ENCODE assay signal across 1 cellular context in the genomic region with DNA sequence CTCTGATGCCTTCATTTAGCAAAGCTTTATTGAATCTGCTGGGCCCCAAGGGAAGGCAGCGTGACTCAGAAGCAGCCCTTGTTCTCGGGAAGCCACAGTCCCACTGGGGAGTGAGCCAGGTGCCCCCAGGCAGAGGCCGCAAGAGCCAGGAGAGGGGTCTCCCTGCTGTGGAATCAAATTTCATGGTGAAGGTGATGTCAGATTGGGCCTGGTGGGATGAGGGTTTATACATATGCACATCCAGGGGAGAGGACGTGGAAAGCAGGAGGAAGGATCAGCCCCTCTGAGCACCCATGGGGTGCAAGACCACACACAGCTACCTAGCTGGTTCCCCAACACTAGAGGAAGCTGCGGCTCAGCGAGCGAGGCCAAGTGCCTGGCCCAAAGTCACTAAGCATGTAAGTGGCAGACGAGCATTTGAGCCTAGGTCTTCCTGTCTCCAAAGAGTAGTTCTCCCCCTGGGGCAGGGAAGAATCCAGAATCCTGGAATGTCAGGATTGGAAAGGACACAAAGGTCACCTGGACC.
TF ChIP-seq lines count a peak whose summit lies in the region.

No MANE protein-coding gene starts in this region.

TF ChIP-seq in HEK293, 187 proteins besides CTCF, POLR2A, EP300 and RAD21 (continues in another document):
- TF ChIP-seq ZFHX2 (tag by site-specific recombination; conservative IDR thresholded peaks at IDR 0.05), result no peak
- TF ChIP-seq, protein P1, sequence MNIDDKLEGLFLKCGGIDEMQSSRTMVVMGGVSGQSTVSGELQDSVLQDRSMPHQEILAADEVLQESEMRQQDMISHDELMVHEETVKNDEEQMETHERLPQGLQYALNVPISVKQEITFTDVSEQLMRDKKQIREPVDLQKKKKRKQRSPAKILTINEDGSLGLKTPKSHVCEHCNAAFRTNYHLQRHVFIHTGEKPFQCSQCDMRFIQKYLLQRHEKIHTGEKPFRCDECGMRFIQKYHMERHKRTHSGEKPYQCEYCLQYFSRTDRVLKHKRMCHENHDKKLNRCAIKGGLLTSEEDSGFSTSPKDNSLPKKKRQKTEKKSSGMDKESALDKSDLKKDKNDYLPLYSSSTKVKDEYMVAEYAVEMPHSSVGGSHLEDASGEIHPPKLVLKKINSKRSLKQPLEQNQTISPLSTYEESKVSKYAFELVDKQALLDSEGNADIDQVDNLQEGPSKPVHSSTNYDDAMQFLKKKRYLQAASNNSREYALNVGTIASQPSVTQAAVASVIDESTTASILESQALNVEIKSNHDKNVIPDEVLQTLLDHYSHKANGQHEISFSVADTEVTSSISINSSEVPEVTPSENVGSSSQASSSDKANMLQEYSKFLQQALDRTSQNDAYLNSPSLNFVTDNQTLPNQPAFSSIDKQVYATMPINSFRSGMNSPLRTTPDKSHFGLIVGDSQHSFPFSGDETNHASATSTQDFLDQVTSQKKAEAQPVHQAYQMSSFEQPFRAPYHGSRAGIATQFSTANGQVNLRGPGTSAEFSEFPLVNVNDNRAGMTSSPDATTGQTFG (tag by site-specific recombination; IDR thresholded peaks at IDR 0.05; ENCODE audit: borderline replicate concordance), result no peak
- no peak for TF ChIP-seq ZNF677 (tag by site-specific recombination; IDR thresholded peaks at IDR 0.05)
- TF ChIP-seq ZBTB17 (tag by site-specific recombination; IDR thresholded peaks at IDR 0.05), result peak; percentile 31; the same call in 1 of the 2 replicates
- TF ChIP-seq ZNF529 (tag by site-specific recombination; IDR thresholded peaks at IDR 0.05; ENCODE audit: insufficient replicate concordance), result no peak
- TF ChIP-seq ZNF350 (tag by site-specific recombination; IDR thresholded peaks at IDR 0.05), result no peak
- TF ChIP-seq, protein P2, sequence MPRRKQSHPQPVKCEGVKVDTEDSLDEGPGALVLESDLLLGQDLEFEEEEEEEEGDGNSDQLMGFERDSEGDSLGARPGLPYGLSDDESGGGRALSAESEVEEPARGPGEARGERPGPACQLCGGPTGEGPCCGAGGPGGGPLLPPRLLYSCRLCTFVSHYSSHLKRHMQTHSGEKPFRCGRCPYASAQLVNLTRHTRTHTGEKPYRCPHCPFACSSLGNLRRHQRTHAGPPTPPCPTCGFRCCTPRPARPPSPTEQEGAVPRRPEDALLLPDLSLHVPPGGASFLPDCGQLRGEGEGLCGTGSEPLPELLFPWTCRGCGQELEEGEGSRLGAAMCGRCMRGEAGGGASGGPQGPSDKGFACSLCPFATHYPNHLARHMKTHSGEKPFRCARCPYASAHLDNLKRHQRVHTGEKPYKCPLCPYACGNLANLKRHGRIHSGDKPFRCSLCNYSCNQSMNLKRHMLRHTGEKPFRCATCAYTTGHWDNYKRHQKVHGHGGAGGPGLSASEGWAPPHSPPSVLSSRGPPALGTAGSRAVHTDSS (tag by site-specific recombination; IDR thresholded peaks at IDR 0.05), result no peak
- TF ChIP-seq HOXA7 (CRISPR knock-in tag; IDR thresholded peaks at IDR 0.05; ENCODE audit: borderline replicate concordance), result no peak
- TF ChIP-seq ZNF660 (tag by site-specific recombination; IDR thresholded peaks at IDR 0.05), result peak; percentile 76; the same call in 1 of the 2 replicates
- TF ChIP-seq, protein P3, sequence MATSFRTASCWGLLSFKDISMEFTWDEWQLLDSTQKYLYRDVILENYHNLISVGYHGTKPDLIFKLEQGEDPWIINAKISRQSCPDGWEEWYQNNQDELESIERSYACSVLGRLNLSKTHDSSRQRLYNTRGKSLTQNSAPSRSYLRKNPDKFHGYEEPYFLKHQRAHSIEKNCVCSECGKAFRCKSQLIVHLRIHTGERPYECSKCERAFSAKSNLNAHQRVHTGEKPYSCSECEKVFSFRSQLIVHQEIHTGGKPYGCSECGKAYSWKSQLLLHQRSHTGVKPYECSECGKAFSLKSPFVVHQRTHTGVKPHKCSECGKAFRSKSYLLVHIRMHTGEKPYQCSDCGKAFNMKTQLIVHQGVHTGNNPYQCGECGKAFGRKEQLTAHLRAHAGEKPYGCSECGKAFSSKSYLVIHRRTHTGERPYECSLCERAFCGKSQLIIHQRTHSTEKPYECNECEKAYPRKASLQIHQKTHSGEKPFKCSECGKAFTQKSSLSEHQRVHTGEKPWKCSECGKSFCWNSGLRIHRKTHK (tag by site-specific recombination; IDR thresholded peaks at IDR 0.05), result no peak
- TF ChIP-seq, protein P4, sequence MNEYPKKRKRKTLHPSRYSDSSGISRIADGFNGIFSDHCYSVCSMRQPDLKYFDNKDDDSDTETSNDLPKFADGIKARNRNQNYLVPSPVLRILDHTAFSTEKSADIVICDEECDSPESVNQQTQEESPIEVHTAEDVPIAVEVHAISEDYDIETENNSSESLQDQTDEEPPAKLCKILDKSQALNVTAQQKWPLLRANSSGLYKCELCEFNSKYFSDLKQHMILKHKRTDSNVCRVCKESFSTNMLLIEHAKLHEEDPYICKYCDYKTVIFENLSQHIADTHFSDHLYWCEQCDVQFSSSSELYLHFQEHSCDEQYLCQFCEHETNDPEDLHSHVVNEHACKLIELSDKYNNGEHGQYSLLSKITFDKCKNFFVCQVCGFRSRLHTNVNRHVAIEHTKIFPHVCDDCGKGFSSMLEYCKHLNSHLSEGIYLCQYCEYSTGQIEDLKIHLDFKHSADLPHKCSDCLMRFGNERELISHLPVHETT (tag by site-specific recombination; IDR thresholded peaks at IDR 0.05), result no peak
- TF ChIP-seq, protein P5, sequence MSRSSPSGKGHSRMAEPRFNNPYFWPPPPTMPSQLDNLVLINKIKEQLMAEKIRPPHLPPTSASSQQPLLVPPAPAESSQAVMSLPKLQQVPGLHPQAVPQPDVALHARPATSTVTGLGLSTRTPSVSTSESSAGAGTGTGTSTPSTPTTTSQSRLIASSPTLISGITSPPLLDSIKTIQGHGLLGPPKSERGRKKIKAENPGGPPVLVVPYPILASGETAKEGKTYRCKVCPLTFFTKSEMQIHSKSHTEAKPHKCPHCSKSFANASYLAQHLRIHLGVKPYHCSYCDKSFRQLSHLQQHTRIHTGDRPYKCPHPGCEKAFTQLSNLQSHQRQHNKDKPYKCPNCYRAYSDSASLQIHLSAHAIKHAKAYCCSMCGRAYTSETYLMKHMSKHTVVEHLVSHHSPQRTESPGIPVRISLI (tag by site-specific recombination; IDR thresholded peaks at IDR 0.05), result no peak
- TF ChIP-seq, protein P6, sequence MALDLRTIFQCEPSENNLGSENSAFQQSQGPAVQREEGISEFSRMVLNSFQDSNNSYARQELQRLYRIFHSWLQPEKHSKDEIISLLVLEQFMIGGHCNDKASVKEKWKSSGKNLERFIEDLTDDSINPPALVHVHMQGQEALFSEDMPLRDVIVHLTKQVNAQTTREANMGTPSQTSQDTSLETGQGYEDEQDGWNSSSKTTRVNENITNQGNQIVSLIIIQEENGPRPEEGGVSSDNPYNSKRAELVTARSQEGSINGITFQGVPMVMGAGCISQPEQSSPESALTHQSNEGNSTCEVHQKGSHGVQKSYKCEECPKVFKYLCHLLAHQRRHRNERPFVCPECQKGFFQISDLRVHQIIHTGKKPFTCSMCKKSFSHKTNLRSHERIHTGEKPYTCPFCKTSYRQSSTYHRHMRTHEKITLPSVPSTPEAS (tag by site-specific recombination; IDR thresholded peaks at IDR 0.05), result no peak
- TF ChIP-seq ZNF792 (tag by site-specific recombination; IDR thresholded peaks at IDR 0.05), result no peak
- no peak for TF ChIP-seq ZNF112 (tag by site-specific recombination; IDR thresholded peaks at IDR 0.05)
- no peak for TF ChIP-seq ZFP37 (tag by site-specific recombination; IDR thresholded peaks at IDR 0.05)
- TF ChIP-seq ZNF157 (tag by site-specific recombination; IDR thresholded peaks at IDR 0.05), result no peak
- TF ChIP-seq, protein P7, sequence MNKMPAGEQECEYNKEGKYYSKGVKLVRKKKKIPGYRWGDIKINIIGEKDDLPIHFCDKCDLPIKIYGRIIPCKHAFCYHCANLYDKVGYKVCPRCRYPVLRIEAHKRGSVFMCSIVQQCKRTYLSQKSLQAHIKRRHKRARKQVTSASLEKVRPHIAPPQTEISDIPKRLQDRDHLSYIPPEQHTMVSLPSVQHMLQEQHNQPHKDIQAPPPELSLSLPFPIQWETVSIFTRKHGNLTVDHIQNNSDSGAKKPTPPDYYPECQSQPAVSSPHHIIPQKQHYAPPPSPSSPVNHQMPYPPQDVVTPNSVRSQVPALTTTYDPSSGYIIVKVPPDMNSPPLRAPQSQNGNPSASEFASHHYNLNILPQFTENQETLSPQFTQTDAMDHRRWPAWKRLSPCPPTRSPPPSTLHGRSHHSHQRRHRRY (tag by site-specific recombination; IDR thresholded peaks at IDR 0.05), result no peak
- no peak for TF ChIP-seq ZNF670 (tag by site-specific recombination; IDR thresholded peaks at IDR 0.05; ENCODE audit: low read depth)
- TF ChIP-seq ZBTB1 (tag by site-specific recombination; IDR thresholded peaks at IDR 0.05), result no peak
- no peak for TF ChIP-seq ZNF426 (tag by site-specific recombination; IDR thresholded peaks at IDR 0.05)
- TF ChIP-seq ZBTB7A (tag by site-specific recombination; IDR thresholded peaks at IDR 0.05; ENCODE audit: low read depth), result no peak
- no peak for TF ChIP-seq ZNF37A (tag by site-specific recombination; IDR thresholded peaks at IDR 0.05)
- no peak for TF ChIP-seq ZNF791 (tag by site-specific recombination; IDR thresholded peaks at IDR 0.05)
- TF ChIP-seq, protein P8, sequence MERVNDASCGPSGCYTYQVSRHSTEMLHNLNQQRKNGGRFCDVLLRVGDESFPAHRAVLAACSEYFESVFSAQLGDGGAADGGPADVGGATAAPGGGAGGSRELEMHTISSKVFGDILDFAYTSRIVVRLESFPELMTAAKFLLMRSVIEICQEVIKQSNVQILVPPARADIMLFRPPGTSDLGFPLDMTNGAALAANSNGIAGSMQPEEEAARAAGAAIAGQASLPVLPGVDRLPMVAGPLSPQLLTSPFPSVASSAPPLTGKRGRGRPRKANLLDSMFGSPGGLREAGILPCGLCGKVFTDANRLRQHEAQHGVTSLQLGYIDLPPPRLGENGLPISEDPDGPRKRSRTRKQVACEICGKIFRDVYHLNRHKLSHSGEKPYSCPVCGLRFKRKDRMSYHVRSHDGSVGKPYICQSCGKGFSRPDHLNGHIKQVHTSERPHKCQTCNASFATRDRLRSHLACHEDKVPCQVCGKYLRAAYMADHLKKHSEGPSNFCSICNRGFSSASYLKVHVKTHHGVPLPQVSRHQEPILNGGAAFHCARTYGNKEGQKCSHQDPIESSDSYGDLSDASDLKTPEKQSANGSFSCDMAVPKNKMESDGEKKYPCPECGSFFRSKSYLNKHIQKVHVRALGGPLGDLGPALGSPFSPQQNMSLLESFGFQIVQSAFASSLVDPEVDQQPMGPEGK (tag by site-specific recombination; IDR thresholded peaks at IDR 0.05), result peak; percentile 97
- TF ChIP-seq ZNF664 (tag by site-specific recombination; IDR thresholded peaks at IDR 0.05), result no peak
- TF ChIP-seq MZF1 (tag by site-specific recombination; IDR thresholded peaks at IDR 0.05; ENCODE audit: borderline replicate concordance), result no peak
- no peak for TF ChIP-seq ZNF19 (tag by site-specific recombination; IDR thresholded peaks at IDR 0.05; ENCODE audit: low read depth)
- peak; percentile 100 for TF ChIP-seq ZIC2 (tag by site-specific recombination; IDR thresholded peaks at IDR 0.05)
- TF ChIP-seq ZNF560 (tag by site-specific recombination; IDR thresholded peaks at IDR 0.05; ENCODE audit: borderline replicate concordance), result no peak
- no peak for TF ChIP-seq KLF1 (tag by site-specific recombination; IDR thresholded peaks at IDR 0.05)
- no peak for TF ChIP-seq ZBTB21 (tag by site-specific recombination; IDR thresholded peaks at IDR 0.05)
- TF ChIP-seq, protein P9, sequence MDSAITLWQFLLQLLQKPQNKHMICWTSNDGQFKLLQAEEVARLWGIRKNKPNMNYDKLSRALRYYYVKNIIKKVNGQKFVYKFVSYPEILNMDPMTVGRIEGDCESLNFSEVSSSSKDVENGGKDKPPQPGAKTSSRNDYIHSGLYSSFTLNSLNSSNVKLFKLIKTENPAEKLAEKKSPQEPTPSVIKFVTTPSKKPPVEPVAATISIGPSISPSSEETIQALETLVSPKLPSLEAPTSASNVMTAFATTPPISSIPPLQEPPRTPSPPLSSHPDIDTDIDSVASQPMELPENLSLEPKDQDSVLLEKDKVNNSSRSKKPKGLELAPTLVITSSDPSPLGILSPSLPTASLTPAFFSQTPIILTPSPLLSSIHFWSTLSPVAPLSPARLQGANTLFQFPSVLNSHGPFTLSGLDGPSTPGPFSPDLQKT (IDR thresholded peaks at IDR 0.05; ENCODE audit: borderline replicate concordance, low read depth, low read length), result no peak
- TF ChIP-seq EGR2 (tag by site-specific recombination; IDR thresholded peaks at IDR 0.05; ENCODE audit: low read depth), result no peak
- TF ChIP-seq ZNF214 (tag by site-specific recombination; IDR thresholded peaks at IDR 0.05; ENCODE audit: borderline replicate concordance), result no peak
- TF ChIP-seq, protein P10, sequence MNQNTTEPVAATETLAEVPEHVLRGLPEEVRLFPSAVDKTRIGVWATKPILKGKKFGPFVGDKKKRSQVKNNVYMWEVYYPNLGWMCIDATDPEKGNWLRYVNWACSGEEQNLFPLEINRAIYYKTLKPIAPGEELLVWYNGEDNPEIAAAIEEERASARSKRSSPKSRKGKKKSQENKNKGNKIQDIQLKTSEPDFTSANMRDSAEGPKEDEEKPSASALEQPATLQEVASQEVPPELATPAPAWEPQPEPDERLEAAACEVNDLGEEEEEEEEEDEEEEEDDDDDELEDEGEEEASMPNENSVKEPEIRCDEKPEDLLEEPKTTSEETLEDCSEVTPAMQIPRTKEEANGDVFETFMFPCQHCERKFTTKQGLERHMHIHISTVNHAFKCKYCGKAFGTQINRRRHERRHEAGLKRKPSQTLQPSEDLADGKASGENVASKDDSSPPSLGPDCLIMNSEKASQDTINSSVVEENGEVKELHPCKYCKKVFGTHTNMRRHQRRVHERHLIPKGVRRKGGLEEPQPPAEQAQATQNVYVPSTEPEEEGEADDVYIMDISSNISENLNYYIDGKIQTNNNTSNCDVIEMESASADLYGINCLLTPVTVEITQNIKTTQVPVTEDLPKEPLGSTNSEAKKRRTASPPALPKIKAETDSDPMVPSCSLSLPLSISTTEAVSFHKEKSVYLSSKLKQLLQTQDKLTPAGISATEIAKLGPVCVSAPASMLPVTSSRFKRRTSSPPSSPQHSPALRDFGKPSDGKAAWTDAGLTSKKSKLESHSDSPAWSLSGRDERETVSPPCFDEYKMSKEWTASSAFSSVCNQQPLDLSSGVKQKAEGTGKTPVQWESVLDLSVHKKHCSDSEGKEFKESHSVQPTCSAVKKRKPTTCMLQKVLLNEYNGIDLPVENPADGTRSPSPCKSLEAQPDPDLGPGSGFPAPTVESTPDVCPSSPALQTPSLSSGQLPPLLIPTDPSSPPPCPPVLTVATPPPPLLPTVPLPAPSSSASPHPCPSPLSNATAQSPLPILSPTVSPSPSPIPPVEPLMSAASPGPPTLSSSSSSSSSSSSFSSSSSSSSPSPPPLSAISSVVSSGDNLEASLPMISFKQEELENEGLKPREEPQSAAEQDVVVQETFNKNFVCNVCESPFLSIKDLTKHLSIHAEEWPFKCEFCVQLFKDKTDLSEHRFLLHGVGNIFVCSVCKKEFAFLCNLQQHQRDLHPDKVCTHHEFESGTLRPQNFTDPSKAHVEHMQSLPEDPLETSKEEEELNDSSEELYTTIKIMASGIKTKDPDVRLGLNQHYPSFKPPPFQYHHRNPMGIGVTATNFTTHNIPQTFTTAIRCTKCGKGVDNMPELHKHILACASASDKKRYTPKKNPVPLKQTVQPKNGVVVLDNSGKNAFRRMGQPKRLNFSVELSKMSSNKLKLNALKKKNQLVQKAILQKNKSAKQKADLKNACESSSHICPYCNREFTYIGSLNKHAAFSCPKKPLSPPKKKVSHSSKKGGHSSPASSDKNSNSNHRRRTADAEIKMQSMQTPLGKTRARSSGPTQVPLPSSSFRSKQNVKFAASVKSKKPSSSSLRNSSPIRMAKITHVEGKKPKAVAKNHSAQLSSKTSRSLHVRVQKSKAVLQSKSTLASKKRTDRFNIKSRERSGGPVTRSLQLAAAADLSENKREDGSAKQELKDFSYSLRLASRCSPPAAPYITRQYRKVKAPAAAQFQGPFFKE (tag by site-specific recombination; IDR thresholded peaks at IDR 0.05; ENCODE audit: borderline replicate concordance), result no peak
- no peak for TF ChIP-seq ZNF561 (tag by site-specific recombination; IDR thresholded peaks at IDR 0.05; ENCODE audit: borderline replicate concordance)
